Comparison of ENCODE assay signal across 1 cellular context in genomic region chr19:51926784-51927741, GRCh38.
TF ChIP-seq lines count a peak whose summit lies in the region.

Gene ZNF613, plus strand, starts transcription at chr19:51927472. Its CDS starts 8,749 bp downstream, at chr19:51936221.

TF ChIP-seq in HepG2, 621 proteins besides CTCF, POLR2A, EP300 and RAD21 (continued from another document and continues in another):
- peak; percentile 58 for TF ChIP-seq ZNF687 (CRISPR knock-in tag; IDR thresholded peaks at IDR 0.05)
- no peak for TF ChIP-seq ZSCAN22 (CRISPR knock-in tag; IDR thresholded peaks at IDR 0.05)
- TF ChIP-seq NONO (IDR thresholded peaks at IDR 0.05), result no peak
- TF ChIP-seq NONO (CRISPR knock-in tag; conservative IDR thresholded peaks at IDR 0.05), result peak; percentile 84
- peak; percentile 78 for TF ChIP-seq NFYB (CRISPR knock-in tag; IDR thresholded peaks at IDR 0.05)
- TF ChIP-seq ZFAT (CRISPR knock-in tag; conservative IDR thresholded peaks at IDR 0.05), result no peak
- TF ChIP-seq ATAD3A (CRISPR knock-in tag; IDR thresholded peaks at IDR 0.05), result no peak
- TF ChIP-seq GTF2F1 (IDR thresholded peaks at IDR 0.05; ENCODE audit: low read length), result no peak
- TF ChIP-seq RXRB (CRISPR knock-in tag; IDR thresholded peaks at IDR 0.05; ENCODE audit: borderline replicate concordance), result 0 out of 2 replicates have a peak, but pooled peaks have one; percentile 48
- TF ChIP-seq CC2D1A (CRISPR knock-in tag; IDR thresholded peaks at IDR 0.05), result no peak
- no peak for TF ChIP-seq ZNF747 (CRISPR knock-in tag; IDR thresholded peaks at IDR 0.05; ENCODE audit: borderline replicate concordance)
- 0 out of 2 replicates have a peak, but pooled peaks have one; percentile 68 for TF ChIP-seq PCBP1 (IDR thresholded peaks at IDR 0.05; ENCODE audit: borderline replicate concordance, low read depth, low read length)
- no peak for TF ChIP-seq TAF15 (IDR thresholded peaks at IDR 0.05; ENCODE audit: low read depth, low read length, poor library complexity, severe bottlenecking)
- TF ChIP-seq GABPB1 (CRISPR knock-in tag; IDR thresholded peaks at IDR 0.05), result peak; percentile 69
- TF ChIP-seq RORA (CRISPR knock-in tag; IDR thresholded peaks at IDR 0.05), result no peak
- TF ChIP-seq MTA1 (CRISPR knock-in tag; IDR thresholded peaks at IDR 0.05; ENCODE audit: borderline replicate concordance), result no peak
- no peak for TF ChIP-seq ZNF572 (CRISPR knock-in tag; IDR thresholded peaks at IDR 0.05)
- TF ChIP-seq AFF4 (CRISPR knock-in tag; IDR thresholded peaks at IDR 0.05), result no peak
- no peak for TF ChIP-seq ZNF121 (CRISPR knock-in tag; IDR thresholded peaks at IDR 0.05)
- no peak for TF ChIP-seq CREB3 (CRISPR knock-in tag; IDR thresholded peaks at IDR 0.05)
- peak; percentile 83 for TF ChIP-seq GMEB1 (CRISPR knock-in tag; IDR thresholded peaks at IDR 0.05; ENCODE audit: borderline replicate concordance)
- no peak for TF ChIP-seq THAP7 (CRISPR knock-in tag; IDR thresholded peaks at IDR 0.05)
- no peak; the same call in 1 of the 2 replicates for TF ChIP-seq AHR (CRISPR knock-in tag; IDR thresholded peaks at IDR 0.05)
- TF ChIP-seq PLSCR1 (CRISPR knock-in tag; IDR thresholded peaks at IDR 0.05; ENCODE audit: borderline replicate concordance), result no peak
- no peak for TF ChIP-seq CREBL2 (CRISPR knock-in tag; IDR thresholded peaks at IDR 0.05; ENCODE audit: borderline replicate concordance)
- TF ChIP-seq NKX3-1 (CRISPR knock-in tag; IDR thresholded peaks at IDR 0.05), result 0 out of 2 replicates have a peak, but pooled peaks have one; percentile 52
- TF ChIP-seq ZNF709 (CRISPR knock-in tag; IDR thresholded peaks at IDR 0.05), result no peak
- TF ChIP-seq PREB (CRISPR knock-in tag; IDR thresholded peaks at IDR 0.05), result no peak
- no peak for TF ChIP-seq ZNF800 (CRISPR knock-in tag; IDR thresholded peaks at IDR 0.05)
- no peak for TF ChIP-seq CSRNP1 (CRISPR knock-in tag; IDR thresholded peaks at IDR 0.05)
- TF ChIP-seq CBX5 (CRISPR knock-in tag; IDR thresholded peaks at IDR 0.05; ENCODE audit: borderline replicate concordance), result 0 out of 2 replicates have a peak, but pooled peaks have one; percentile 19
- no peak for TF ChIP-seq SMYD3 (CRISPR knock-in tag; IDR thresholded peaks at IDR 0.05)
- TF ChIP-seq MXI1 (IDR thresholded peaks at IDR 0.05; ENCODE audit: borderline replicate concordance, low read depth, low read length), result peak; percentile 38; the same call in 1 of the 3 replicates
- TF ChIP-seq GABPA (IDR thresholded peaks at IDR 0.05; ENCODE audit: low read depth, low read length), result peak; percentile 30; the same call in 1 of the 2 replicates
- peak; percentile 84 for TF ChIP-seq GABPA (CRISPR knock-in tag; IDR thresholded peaks at IDR 0.05; ENCODE audit: low read depth)
- TF ChIP-seq ZNF24 (IDR thresholded peaks at IDR 0.05), result no peak
- peak; percentile 95 for TF ChIP-seq ZNF362 (CRISPR knock-in tag; IDR thresholded peaks at IDR 0.05; ENCODE audit: borderline replicate concordance)
- no peak for TF ChIP-seq MLLT10 (CRISPR knock-in tag; IDR thresholded peaks at IDR 0.05)
- no peak for TF ChIP-seq CENPX (CRISPR knock-in tag; IDR thresholded peaks at IDR 0.05)
- no peak for TF ChIP-seq GRHL1 (CRISPR knock-in tag; conservative IDR thresholded peaks at IDR 0.05)
